In genomic region chr9:128187361-128187760, GRCh38 we compare ENCODE assay signal across 29 cellular contexts. TPM values are rescaled to one million over a fixed set of nuclear protein-coding genes. Genes with fewer than 3 reads are reported as not detected.
"Had no signal": no experiment of that assay in that cellular context is flagged by ENCODE, and none has a peak within 500 bp of the region (broad histone marks: within the 10 kb centered on the region; RNA-seq: fewer than 3 reads in every experiment).

No MANE protein-coding gene starts in this region.

- H3K4me3 ChIP-seq: gastrocnemius medialis, hepatocyte, lung, ovary, psoas muscle, sigmoid colon, stomach, thyroid gland, vagina had no signal

- FAIRE-seq: kidney had no signal

- H3K36me3 ChIP-seq: ovary had no signal

- H3K9me3 Mint-ChIP-seq: memory B cell; natural killer cell; stimulated activated effector memory CD8-positive, alpha-beta T cell treated with anti-CD3 and anti-CD28 coated beads, Interleukin-12 subunit alpha, Interleukin-12 subunit beta, amount 100 ng/mL, for 72 hours had no signal

- H3K36me3 Mint-ChIP-seq: natural killer cell had no signal

- H3K4me3 Mint-ChIP-seq: dendritic cell treated with granulocyte-macrophage colony-stimulating factor and Interleukin-4, amounts not matched to agents 40 ng/mL and 50 ng/mL, for 4 days; endodermal cell; memory B cell; stimulated activated effector memory CD8-positive, alpha-beta T cell treated with anti-CD3 and anti-CD28 coated beads, Interleukin-12 subunit alpha, Interleukin-12 subunit beta, amount 100 ng/mL, for 72 hours had no signal

- H3K9me3 ChIP-seq: gastrocnemius medialis, ovary, psoas muscle, sigmoid colon, stomach, thyroid gland, vagina had no signal

- DNase-seq: effector CD8-positive, alpha-beta T cell; endodermal cell; foreskin fibroblast; gastrocnemius medialis; head of caudate nucleus; kidney; natural killer cell; nucleus accumbens; ovary; posterior cingulate gyrus; psoas muscle; sigmoid colon; stimulated activated CD4-positive, alpha-beta T cell treated with anti-CD3 and anti-CD28 coated beads, Interleukin-2, amount 100 ng/mL, for 24 hours; stimulated activated CD4-positive, alpha-beta T cell treated with anti-CD3 and anti-CD28 coated beads, Interleukin-4, amount 100 ng/mL, for 24 hours; stimulated activated naive CD4-positive, alpha-beta T cell treated with Interleukin-2 at 50 U/mL for 16 hours; stomach; thyroid gland; trophoblast cell had no signal

- H3K27me3 ChIP-seq: gastrocnemius medialis, hepatocyte, ovary, sigmoid colon, stomach, thyroid gland, vagina had no signal

- H3K27ac ChIP-seq: epithelial cell of prostate, gastrocnemius medialis, hepatocyte, ovary, psoas muscle, sigmoid colon, stomach, thyroid gland, vagina had no signal

- H3K27me3 Mint-ChIP-seq: dendritic cell treated with granulocyte-macrophage colony-stimulating factor and Interleukin-4, amounts not matched to agents 40 ng/mL and 50 ng/mL, for 4 days; memory B cell had no signal

- H3K27ac Mint-ChIP-seq: memory B cell had no signal

- ATAC-seq: esophagus mucosa; gastrocnemius medialis; left lobe of liver; natural killer cell; psoas muscle; right cardiac atrium; stimulated activated effector memory CD8-positive, alpha-beta T cell treated with anti-CD3 and anti-CD28 coated beads, Interleukin-12 subunit alpha, Interleukin-12 subunit beta, amount 100 ng/mL, for 72 hours had no signal

RNA-seq across cellular contexts. Expression of gene LCN2, which starts 38.1 kb away (rescaled TPM):
- total RNA-seq: endodermal cell, glomerular endothelial cell, right cardiac atrium, sigmoid colon had no signal
